Comparison of ENCODE assay signal across 9 cellular contexts in genomic region chr4:6308890-6309643, GRCh38. TPM values are rescaled to one million over a fixed set of nuclear protein-coding genes. Genes with fewer than 3 reads are reported as not detected.
DNase-seq lines count a peak whose midpoint lies in the region; ATAC-seq and TF ChIP-seq lines count a peak whose summit lies in the region.
"Had no signal": no experiment of that assay in that cellular context is flagged by ENCODE, and none has a peak within 500 bp of the region (broad histone marks: within the 10 kb centered on the region; RNA-seq: fewer than 3 reads in every experiment).

No MANE protein-coding gene starts in this region.

- peaks cover 17% of the 10 kb centered on the region for H3K36me3 Mint-ChIP-seq in endothelial cell (ENCODE audit: low read depth, unreplicated experiment)

- in situ Hi-C loops in GM13976 (cut with MboI; ENCODE audit: low sequenced_read_pairs, unreplicated experiment): no loop called here

- intact Hi-C loops in body of pancreas (cut with DNase I): no loop called here

- H3K36me3 ChIP-seq in body of pancreas (replicated peaks in 1 of 2; ENCODE audit: insufficient read depth in 1 of 2, low read depth in 2 of 2): no peaks in the 10 kb centered on the region
- H3K36me3 ChIP-seq: adrenal gland had no signal

- TF ChIP-seq POLR2A in body of pancreas (IDR thresholded peaks at IDR 0.05): no peak

- DNase-seq in COLO668 (lab: John Stamatoyannopoulos, UW; ENCODE audit: unreplicated experiment) (peak; percentile 62), NCI-H345 treated with DMSO at 0.1 percent for 48 hours (lab: John Stamatoyannopoulos, UW; ENCODE audit: unreplicated experiment) (peak; percentile 27), endothelial cell (ENCODE audit: low spot score) (peak; percentile 64), omental fat pad (ENCODE audit: low spot score) (no peak), GM13976 (ENCODE audit: low spot score) (no peak), body of pancreas (no peak), GM03348 (ENCODE audit: low spot score) (no peak)

- peaks cover 18% of the 10 kb centered on the region for H3K4me1 Mint-ChIP-seq in endothelial cell (ENCODE audit: unreplicated experiment)

- no peak overlapping the region for H3K27ac ChIP-seq in body of pancreas

- 3 to 11% methylated on average over 7 to 65 of the region's 65 CpGs for WGBS in body of pancreas, 2 donors

- H3K9me3 Mint-ChIP-seq in endothelial cell (ENCODE audit: unreplicated experiment): no peaks in the 10 kb centered on the region

- no peaks in the 10 kb centered on the region for H3K9me3 ChIP-seq in body of pancreas
- H3K9me3 ChIP-seq: adrenal gland had no signal

- no peaks in the 10 kb centered on the region for H3K27me3 ChIP-seq in body of pancreas
- H3K27me3 ChIP-seq: adrenal gland had no signal

- peaks cover 7% of the 10 kb centered on the region for H3K4me1 ChIP-seq in body of pancreas
- H3K4me1 ChIP-seq: adrenal gland had no signal

- H3K4me3 Mint-ChIP-seq in endothelial cell (ENCODE audit: unreplicated experiment): peak overlapping the region; percentile 86

- no peak overlapping the region for H3K4me3 ChIP-seq in body of pancreas

- peak; percentile 60 for ATAC-seq in omental fat pad (ENCODE audit: low FRiP score)
- ATAC-seq in HG03354 (IDR thresholded peaks at IDR 0.05; ENCODE audit: poor library complexity, severe bottlenecking, unreplicated experiment): no peak
- ATAC-seq in body of pancreas: no peak

- H3K27me3 Mint-ChIP-seq in endothelial cell (ENCODE audit: unreplicated experiment): peaks cover 8% of the 10 kb centered on the region

- no peak for TF ChIP-seq CTCF in endothelial cell (IDR thresholded peaks at IDR 0.05; ENCODE audit: unreplicated experiment)
- TF ChIP-seq CTCF in omental fat pad (IDR thresholded peaks at IDR 0.05): no peak
- TF ChIP-seq CTCF in GM13976 (IDR thresholded peaks at IDR 0.05; ENCODE audit: borderline replicate concordance, control extremely low read depth, extremely low read depth, insufficient read depth, missing control alignments): no peak
- no peak for TF ChIP-seq CTCF in body of pancreas (IDR thresholded peaks at IDR 0.05)

- no peak overlapping the region for H3K27ac Mint-ChIP-seq in endothelial cell (ENCODE audit: unreplicated experiment)

RNA-seq across cellular contexts. Expression of gene WFS1, which starts 39.4 kb away (rescaled TPM):
- total RNA-seq in endothelial cell (ENCODE audit: unreplicated experiment): 53.2 TPM
- total RNA-seq in omental fat pad: 10 to 100 TPM; 35.9 to 91.3 (median 38.2) TPM
- 10 to 100 TPM; 18.4 to 31.6 TPM for total RNA-seq in body of pancreas

Comparison
In these comparisons a context has a peak if more than half of its experiments do, and no peak if none do; other contexts are left out.
1. DNase-seq: peak in COLO668 (single experiment), NCI-H345 treated with DMSO at 0.1 percent for 48 hours (single experiment) and endothelial cell (single experiment); none in omental fat pad (single experiment), GM13976 (single experiment), body of pancreas (0 of 4) and GM03348 (single experiment).